ENCODE assay signal across 16 cellular contexts in genomic region chr17:61700252-61700651, GRCh38.
DNase-seq lines count a peak whose midpoint lies in the region; ATAC-seq, FAIRE-seq and TF ChIP-seq lines count a peak whose summit lies in the region.
"Had no signal": no experiment of that assay in that cellular context is flagged by ENCODE, and none has a peak within 500 bp of the region (broad histone marks: within the 10 kb centered on the region; RNA-seq: fewer than 3 reads in every experiment).

No MANE protein-coding gene starts in this region.

- RAD21 ChIA-PET in GM12878 (lab: Charles Lee; ENCODE audit: unreplicated experiment), result no interaction called here

- no peak overlapping the region for H3K4me2 ChIP-seq in OCI-LY7 (ENCODE audit: low read length)
- no peak overlapping the region for H3K4me2 ChIP-seq in GM12878 (ENCODE audit: control insufficient read depth, insufficient read depth)

- CTCF ChIA-PET in OCI-LY7 (lab: Charles Lee; ENCODE audit: unreplicated experiment), result no interaction called here
- CTCF ChIA-PET in GM12878 (lab: Yijun Ruan, JAX), result interaction anchor here (1.3 kb wide), 1 partner anchor 14 kb away, joined by 4 read pairs; no protein-coding TSS in a partner anchor

- TF ChIP-seq CTCF in OCI-LY7 (conservative IDR thresholded peaks at IDR 0.05; ENCODE audit: low read length) (no peak), GM12878 (IDR thresholded peaks at IDR 0.05 in 2 of 3, conservative IDR thresholded peaks at IDR 0.05 in 1 of 3; ENCODE audit: control insufficient read depth in 2 of 3, extremely low read depth in 1 of 3, insufficient read depth in 1 of 3, low read depth in 3 of 3, low read length in 3 of 3) (no peak), fibroblast of pulmonary artery (IDR thresholded peaks at IDR 0.05; ENCODE audit: low read length, missing control alignments) (no peak), upper lobe of left lung (IDR thresholded peaks at IDR 0.05) (no peak)

- H4K20me1 ChIP-seq in OCI-LY7 (ENCODE audit: insufficient read depth, low read length) (no peaks in the 10 kb centered on the region), GM12878 (ENCODE audit: control insufficient read depth, insufficient read depth) (no peaks in the 10 kb centered on the region)

- H2AFZ ChIP-seq in OCI-LY7 (ENCODE audit: low read length) (no peak overlapping the region), GM12878 (ENCODE audit: control insufficient read depth, low read depth, low read length) (no peak overlapping the region)

- no peak overlapping the region for H3K4me3 ChIP-seq in OCI-LY7 (ENCODE audit: low read depth, low read length, poor library complexity, severe bottlenecking)
- no peak overlapping the region for H3K4me3 ChIP-seq in GM12878
- H3K4me3 ChIP-seq in fibroblast of pulmonary artery (replicated peaks; ENCODE audit: low read depth, low read length), result no peak overlapping the region
- no peak overlapping the region for H3K4me3 ChIP-seq in upper lobe of left lung
- H3K4me3 ChIP-seq: HAP-1 had no signal

- POLR2A ChIA-PET in OCI-LY7 (lab: Charles Lee), result no interaction called here
- POLR2A ChIA-PET in GM12878 (lab: Charles Lee), result no interaction called here

- intact Hi-C loops in OCI-LY7 (cut with micrococcal nuclease; ENCODE audit: unreplicated experiment), result no loop called here
- intact Hi-C loops in GM12878 (cut with micrococcal nuclease; ENCODE audit: unreplicated experiment), result no loop called here

- no peak overlapping the region for H3K9ac ChIP-seq in GM12878 (ENCODE audit: control insufficient read depth, insufficient read depth, low read length)

- H3K36me3 ChIP-seq in OCI-LY7 (ENCODE audit: insufficient read depth, low read length), result peaks cover 32% of the 10 kb centered on the region
- no peaks in the 10 kb centered on the region for H3K36me3 ChIP-seq in GM12878 (ENCODE audit: control insufficient read depth in 2 of 2, insufficient read depth in 2 of 2, low read length in 1 of 2)
- no peaks in the 10 kb centered on the region for H3K36me3 ChIP-seq in upper lobe of left lung
- H3K36me3 ChIP-seq: HAP-1 had no signal

- TF ChIP-seq POLR2A in GM12878 (IDR thresholded peaks at IDR 0.05; ENCODE audit: low read depth, low read length) (no peak), upper lobe of left lung (IDR thresholded peaks at IDR 0.05) (no peak)

- DNase-seq in OCI-LY7 (ENCODE audit: low spot score) (peak; percentile 4), GM12878 (ENCODE audit: low read depth, low spot score) (no peak), fibroblast of pulmonary artery (ENCODE audit: low read depth) (peak; percentile 5), renal cortical epithelial cell (ENCODE audit: low read depth) (peak; percentile 1), upper lobe of left lung (no peak), cortex of kidney (lab: John Stamatoyannopoulos, UW) (no peak)
- DNase-seq in stimulated activated CD4-positive, alpha-beta T cell treated with anti-CD3 and anti-CD28 coated beads, Interleukin-4, amount 100 ng/mL, for 24 hours, result no peak
- DNase-seq: CD8-positive, alpha-beta T cell; COR-L47; DND-41; GDM1; GOT3; HFFc6; IMR-90 had no signal

- no peak for FAIRE-seq in GM12878 (lab: Jason Lieb, UNC)

- H3K27me3 ChIP-seq in GM12878 (replicated peaks in 1 of 2; ENCODE audit: control insufficient read depth in 2 of 2, insufficient read depth in 2 of 2, low read length in 1 of 2) (no peaks in the 10 kb centered on the region), upper lobe of left lung (no peaks in the 10 kb centered on the region)

- TF ChIP-seq EP300 in GM12878 (IDR thresholded peaks at IDR 0.05; ENCODE audit: borderline replicate concordance in 1 of 2, control insufficient read depth in 1 of 2, low read depth in 2 of 2, low read length in 2 of 2) (no peak), upper lobe of left lung (IDR thresholded peaks at IDR 0.05) (no peak)

- TF ChIP-seq RAD21 in GM12878 (IDR thresholded peaks at IDR 0.05; ENCODE audit: insufficient read depth, low read depth, low read length), result no peak

- BruUV-seq in OCI-LY7 (replicated peaks; lab: Mats Ljungman, UMichigan) (no TSS peak), GM12878 (replicated peaks; lab: Mats Ljungman, UMichigan) (no TSS peak)

- 100% methylated on average over 5 of the region's 5 CpGs for WGBS in GM12878 (ENCODE audit: insufficient coverage, insufficient replicate concordance, low lambda C conversion rate, missing lambda C conversion rate)
- WGBS in upper lobe of left lung, 2 donors, result 97 to 99% methylated on average over 5 of the region's 5 CpGs

- H3K9me2 ChIP-seq in OCI-LY7 (ENCODE audit: insufficient read depth, low read length), result no peaks in the 10 kb centered on the region

- in situ Hi-C loops in GM12878 (cut with MboI), result no loop called here

- H3K79me2 ChIP-seq in OCI-LY7 (ENCODE audit: insufficient read depth, low read depth, low read length), result no peaks in the 10 kb centered on the region
- no peaks in the 10 kb centered on the region for H3K79me2 ChIP-seq in GM12878 (ENCODE audit: control insufficient read depth, insufficient read depth, low read length)

- no peak overlapping the region for H3K27ac ChIP-seq in OCI-LY7 (ENCODE audit: low read depth, low read length, poor library complexity, severe bottlenecking)
- H3K27ac ChIP-seq in GM12878 (ENCODE audit: control insufficient read depth, insufficient read depth), result no peak overlapping the region
- H3K27ac ChIP-seq in upper lobe of left lung, result no peak overlapping the region
- H3K27ac ChIP-seq: HL-60 had no signal

- SMC1A ChIA-PET in GM12878 (lab: Charles Lee; ENCODE audit: uncharacterized antibody, unreplicated experiment), result no interaction called here

- peaks cover 34% of the 10 kb centered on the region for H3K9me3 ChIP-seq in OCI-LY7 (ENCODE audit: low read length)
- peaks cover 5% of the 10 kb centered on the region; the same call in 2 of the 3 replicates for H3K9me3 ChIP-seq in GM12878 (replicated peaks; ENCODE audit: control insufficient read depth, insufficient read depth, low read length)
- H3K9me3 ChIP-seq in upper lobe of left lung, result peaks cover 10 to 50% (median 23%) of the 10 kb centered on the region in 4 donors

- H3K4me1 ChIP-seq in OCI-LY7 (ENCODE audit: insufficient read depth, low read length, poor library complexity, severe bottlenecking) (no peaks in the 10 kb centered on the region), GM12878 (ENCODE audit: control insufficient read depth, insufficient read depth, low read length) (no peaks in the 10 kb centered on the region), upper lobe of left lung (no peaks in the 10 kb centered on the region)
- H3K4me1 ChIP-seq: HAP-1 had no signal

- ATAC-seq in GM12878 (no peak), upper lobe of left lung (ENCODE audit: low FRiP score in 2 of 2) (no peak)
- ATAC-seq: CD8-positive, alpha-beta T cell had no signal

TF ChIP-seq in GM12878, 131 proteins besides CTCF, POLR2A, EP300 and RAD21 (continues in another document):
- TF ChIP-seq PKNOX1 (IDR thresholded peaks at IDR 0.05) (no peak), CBX5 (IDR thresholded peaks at IDR 0.05; ENCODE audit: low read depth) (0 out of 2 replicates have a peak, but pooled peaks have one; percentile 53), HDAC2 (IDR thresholded peaks at IDR 0.05) (no peak), NFXL1 (IDR thresholded peaks at IDR 0.05; ENCODE audit: borderline replicate concordance) (peak; percentile 85; the same call in 1 of the 2 replicates), ETV6 (conservative IDR thresholded peaks at IDR 0.05 in 1 of 2, IDR thresholded peaks at IDR 0.05 in 1 of 2; ENCODE audit: borderline replicate concordance in 1 of 2, low read depth in 1 of 2) (peak in 1 of 2 experiments; percentile 70; a peak in 1 of 4 replicates)
- TF ChIP-seq, protein P1, sequence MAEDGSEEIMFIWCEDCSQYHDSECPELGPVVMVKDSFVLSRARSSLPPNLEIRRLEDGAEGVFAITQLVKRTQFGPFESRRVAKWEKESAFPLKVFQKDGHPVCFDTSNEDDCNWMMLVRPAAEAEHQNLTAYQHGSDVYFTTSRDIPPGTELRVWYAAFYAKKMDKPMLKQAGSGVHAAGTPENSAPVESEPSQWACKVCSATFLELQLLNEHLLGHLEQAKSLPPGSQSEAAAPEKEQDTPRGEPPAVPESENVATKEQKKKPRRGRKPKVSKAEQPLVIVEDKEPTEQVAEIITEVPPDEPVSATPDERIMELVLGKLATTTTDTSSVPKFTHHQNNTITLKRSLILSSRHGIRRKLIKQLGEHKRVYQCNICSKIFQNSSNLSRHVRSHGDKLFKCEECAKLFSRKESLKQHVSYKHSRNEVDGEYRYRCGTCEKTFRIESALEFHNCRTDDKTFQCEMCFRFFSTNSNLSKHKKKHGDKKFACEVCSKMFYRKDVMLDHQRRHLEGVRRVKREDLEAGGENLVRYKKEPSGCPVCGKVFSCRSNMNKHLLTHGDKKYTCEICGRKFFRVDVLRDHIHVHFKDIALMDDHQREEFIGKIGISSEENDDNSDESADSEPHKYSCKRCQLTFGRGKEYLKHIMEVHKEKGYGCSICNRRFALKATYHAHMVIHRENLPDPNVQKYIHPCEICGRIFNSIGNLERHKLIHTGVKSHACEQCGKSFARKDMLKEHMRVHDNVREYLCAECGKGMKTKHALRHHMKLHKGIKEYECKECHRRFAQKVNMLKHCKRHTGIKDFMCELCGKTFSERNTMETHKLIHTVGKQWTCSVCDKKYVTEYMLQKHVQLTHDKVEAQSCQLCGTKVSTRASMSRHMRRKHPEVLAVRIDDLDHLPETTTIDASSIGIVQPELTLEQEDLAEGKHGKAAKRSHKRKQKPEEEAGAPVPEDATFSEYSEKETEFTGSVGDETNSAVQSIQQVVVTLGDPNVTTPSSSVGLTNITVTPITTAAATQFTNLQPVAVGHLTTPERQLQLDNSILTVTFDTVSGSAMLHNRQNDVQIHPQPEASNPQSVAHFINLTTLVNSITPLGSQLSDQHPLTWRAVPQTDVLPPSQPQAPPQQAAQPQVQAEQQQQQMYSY (CRISPR knock-in tag; IDR thresholded peaks at IDR 0.05), result no peak

Comparison
In these comparisons a context has a peak if more than half of its experiments do, and no peak if none do; other contexts are left out.
1. DNase-seq: peak in OCI-LY7 (single experiment), fibroblast of pulmonary artery (single experiment) and renal cortical epithelial cell (single experiment); none in GM12878 (single experiment), upper lobe of left lung (0 of 2), stimulated activated CD4-positive, alpha-beta T cell treated with anti-CD3 and anti-CD28 coated beads, Interleukin-4, amount 100 ng/mL, for 24 hours (single experiment) and cortex of kidney (single experiment).